8 cellular contexts compared by ENCODE assay signal in genomic region chr5:132226516-132227234, GRCh38. TPM values are rescaled to one million over a fixed set of nuclear protein-coding genes. Genes with fewer than 3 reads are reported as not detected.
DNase-seq lines count a peak whose midpoint lies in the region; TF ChIP-seq lines count a peak whose summit lies in the region.

No MANE protein-coding gene starts in this region.

- H3K4me2 ChIP-seq in mesenchymal stem cell (ENCODE audit: low read length, poor library complexity, severe bottlenecking), result peak overlapping the region; percentile 55

- peak overlapping the region; percentile 62 for H2AK5ac ChIP-seq in mesenchymal stem cell (ENCODE audit: low read length, severe bottlenecking)

- H2AFZ ChIP-seq in mesenchymal stem cell (ENCODE audit: low read depth, low read length), result no peak overlapping the region

- no peak for DNase-seq in activated T-cell treated with anti-CD3 and anti-CD28 coated beads, Interleukin-2, amount 50 U/mL, for 24 hours
- no peak for DNase-seq in activated T-cell treated with anti-CD3 and anti-CD28 coated beads, Interleukin-2, amount 50 U/mL, for 48 hours
- no peak for DNase-seq in chondrocyte (ENCODE audit: low spot score)
- no peak for DNase-seq in mesenchymal stem cell
- no peak for DNase-seq in type B pancreatic cell (ENCODE audit: extremely low spot score, unreplicated experiment)
- DNase-seq in activated gamma-delta T cell treated with Interleukin-2 at 50 U/mL for 16 hours, result no peak
- DNase-seq in NCI-H510A (lab: John Stamatoyannopoulos, UW), result no peak
- DNase-seq in activated CD4-positive, alpha-beta T cell treated with anti-CD3 and anti-CD28 coated beads for 1 hour, result no peak

- no peak overlapping the region for H4K91ac ChIP-seq in mesenchymal stem cell (ENCODE audit: low read length)

- H3K27me3 Mint-ChIP-seq in activated T-cell treated with anti-CD3 and anti-CD28 coated beads, Interleukin-2, amount 50 U/mL, for 24 hours, result peaks cover 49% of the 10 kb centered on the region
- H3K27me3 Mint-ChIP-seq in chondrocyte (ENCODE audit: low read depth) (no peaks in the 10 kb centered on the region), type B pancreatic cell (peaks cover 9% of the 10 kb centered on the region)

- peaks cover 12% of the 10 kb centered on the region for H3K4me1 Mint-ChIP-seq in activated T-cell treated with anti-CD3 and anti-CD28 coated beads, Interleukin-2, amount 50 U/mL, for 24 hours (ENCODE audit: low read depth)
- H3K4me1 Mint-ChIP-seq in chondrocyte (ENCODE audit: low read depth), result peaks cover 60% of the 10 kb centered on the region
- H3K4me1 Mint-ChIP-seq in type B pancreatic cell (ENCODE audit: unreplicated experiment), result peaks cover 23% of the 10 kb centered on the region

- 60% methylated on average over 23 of the region's 23 CpGs for WGBS in mesenchymal stem cell

- peak overlapping the region; percentile 6 to 15 for H3K18ac ChIP-seq in mesenchymal stem cell (ENCODE audit: low read depth in 1 of 2, low read length in 2 of 2)

- H3K27ac ChIP-seq in mesenchymal stem cell (ENCODE audit: low read length, poor library complexity, severe bottlenecking), result no peak overlapping the region

- H3K27ac Mint-ChIP-seq in activated T-cell treated with anti-CD3 and anti-CD28 coated beads, Interleukin-2, amount 50 U/mL, for 24 hours, result no peak overlapping the region
- H3K27ac Mint-ChIP-seq in chondrocyte (ENCODE audit: unreplicated experiment) (peak overlapping the region; percentile 98), type B pancreatic cell (peak overlapping the region; percentile 79)

- H2BK12ac ChIP-seq in mesenchymal stem cell (ENCODE audit: low read length in 2 of 2), result peak overlapping the region in 1 of 2 experiments; percentile 3

- H2BK120ac ChIP-seq in mesenchymal stem cell (ENCODE audit: low read depth, low read length), result no peak overlapping the region

- peak overlapping the region; percentile 76 to 82 for H3K4me3 ChIP-seq in mesenchymal stem cell (ENCODE audit: insufficient read depth in 1 of 2, low read depth in 1 of 2, low read length in 2 of 2)

- peak overlapping the region; percentile 49 for H3K4me3 Mint-ChIP-seq in activated T-cell treated with anti-CD3 and anti-CD28 coated beads, Interleukin-2, amount 50 U/mL, for 24 hours
- peak overlapping the region; percentile 82 for H3K4me3 Mint-ChIP-seq in chondrocyte (ENCODE audit: unreplicated experiment)
- H3K4me3 Mint-ChIP-seq in type B pancreatic cell, result peak overlapping the region; percentile 85

- H3K9me3 ChIP-seq in mesenchymal stem cell (ENCODE audit: control insufficient read depth, low read length), result no peaks in the 10 kb centered on the region

- no peak overlapping the region for H2BK5ac ChIP-seq in mesenchymal stem cell (ENCODE audit: low read depth, low read length, poor library complexity, severe bottlenecking)

- peak overlapping the region in 1 of 2 experiments; percentile 50 for H3K14ac ChIP-seq in mesenchymal stem cell (ENCODE audit: low read length in 2 of 2)

- H3K79me1 ChIP-seq in mesenchymal stem cell (replicated peaks; ENCODE audit: low read length, poor library complexity, severe bottlenecking), result peaks cover 32% of the 10 kb centered on the region

- TF ChIP-seq CTCF in chondrocyte (IDR thresholded peaks at IDR 0.05) (no peak), type B pancreatic cell (conservative IDR thresholded peaks at IDR 0.05) (no peak)

- H3K23ac ChIP-seq in mesenchymal stem cell (ENCODE audit: low read length in 2 of 2), result no peak overlapping the region

- peaks cover 0 to 4% of the 10 kb centered on the region in 2 experiments for H3K27me3 ChIP-seq in mesenchymal stem cell (ENCODE audit: control insufficient read depth in 1 of 2, insufficient read depth in 1 of 2, low read length in 2 of 2)

- H3K4ac ChIP-seq in mesenchymal stem cell (ENCODE audit: low read depth in 1 of 2, low read length in 2 of 2), result no peak overlapping the region

- no peaks in the 10 kb centered on the region for H3K36me3 Mint-ChIP-seq in activated T-cell treated with anti-CD3 and anti-CD28 coated beads, Interleukin-2, amount 50 U/mL, for 24 hours (ENCODE audit: low read depth)
- no peaks in the 10 kb centered on the region for H3K36me3 Mint-ChIP-seq in chondrocyte (ENCODE audit: low read depth)
- H3K36me3 Mint-ChIP-seq in type B pancreatic cell, result no peaks in the 10 kb centered on the region

- H3K4me1 ChIP-seq in mesenchymal stem cell (ENCODE audit: control insufficient read depth, insufficient read depth, low read depth, low read length), result peaks cover 26% of the 10 kb centered on the region

- peak overlapping the region; percentile 85 for H3K9ac ChIP-seq in mesenchymal stem cell (ENCODE audit: low read length)

- no peaks in the 10 kb centered on the region for H3K9me3 Mint-ChIP-seq in activated T-cell treated with anti-CD3 and anti-CD28 coated beads, Interleukin-2, amount 50 U/mL, for 24 hours
- H3K9me3 Mint-ChIP-seq in chondrocyte (ENCODE audit: low read depth) (no peaks in the 10 kb centered on the region), type B pancreatic cell (peaks cover 4% of the 10 kb centered on the region)

- H3K36me3 ChIP-seq in mesenchymal stem cell (ENCODE audit: control insufficient read depth in 1 of 2, insufficient read depth in 2 of 2, low read depth in 1 of 2, low read length in 2 of 2), result peaks cover 0 to 4% of the 10 kb centered on the region in 2 experiments

- H2BK15ac ChIP-seq in mesenchymal stem cell (ENCODE audit: low read depth, poor library complexity, severe bottlenecking), result no peak overlapping the region

- H4K8ac ChIP-seq in mesenchymal stem cell (ENCODE audit: low read length), result no peak overlapping the region

RNA-seq across cellular contexts. Expression of gene P4HA2, which starts 1.0 kb away (rescaled TPM):
- 261 to 304 TPM (median 302 TPM) in 3 replicates for total RNA-seq in chondrocyte
- polyA plus RNA-seq in mesenchymal stem cell (2013, experiment 1 of 2), result 110 TPM
- polyA plus RNA-seq in mesenchymal stem cell (2013, experiment 2 of 2), result 108 TPM
- total RNA-seq in type B pancreatic cell (ENCODE audit: low replicate concordance), result 38.5 and 56.3 TPM in 2 replicates

RNA-seq across cellular contexts. Expression of gene PDLIM4, which starts 30.8 kb away (rescaled TPM):
- total RNA-seq in chondrocyte, result 55.1 to 97.8 TPM (median 59.2 TPM) in 3 replicates
- 33.9 TPM for polyA plus RNA-seq in mesenchymal stem cell (2013, experiment 1 of 2)
- polyA plus RNA-seq in mesenchymal stem cell (2013, experiment 2 of 2), result 34.0 TPM
- 40.0 and 43.8 TPM in 2 replicates for total RNA-seq in type B pancreatic cell (ENCODE audit: low replicate concordance)
